In the genomic region with DNA sequence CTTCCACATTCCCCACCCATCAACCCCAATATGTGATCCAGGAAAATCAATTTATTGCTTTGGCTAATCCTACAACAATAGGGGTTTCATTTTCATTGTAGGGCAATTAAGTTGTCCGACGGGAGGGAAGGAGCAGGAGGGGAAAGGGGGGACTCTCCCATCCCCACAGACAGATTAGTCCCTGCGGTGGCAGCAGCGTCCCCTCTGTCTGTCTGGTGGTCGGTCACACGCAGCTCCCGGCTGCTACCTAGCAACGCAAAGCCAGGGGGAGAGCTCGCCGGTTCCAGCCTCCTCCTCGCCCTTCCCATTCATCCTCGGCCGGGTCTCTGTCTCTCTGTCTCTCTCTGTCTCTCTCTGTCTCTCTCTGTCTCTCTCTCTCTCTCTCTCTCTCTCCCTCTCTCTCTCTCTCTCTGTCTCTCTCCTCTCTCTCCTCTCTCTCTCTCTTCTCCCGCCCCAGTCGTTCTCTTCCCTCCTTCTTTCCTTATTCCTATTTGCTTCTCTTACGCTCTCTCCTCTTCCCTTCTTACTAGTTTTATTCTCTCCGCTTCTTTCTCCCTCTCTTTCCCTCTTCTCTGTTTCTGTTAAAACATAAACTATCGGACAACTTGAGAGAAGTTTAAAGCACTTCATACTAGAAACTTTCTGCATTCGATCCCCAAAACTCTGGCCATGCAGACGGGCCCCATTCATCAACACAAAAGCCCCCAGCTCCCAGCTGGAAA, we compare ENCODE assay signal across 9 cellular contexts. TPM values are rescaled to one million over a fixed set of nuclear protein-coding genes. Genes with fewer than 3 reads are reported as not detected.
DNase-seq lines count a peak whose midpoint lies in the region; ATAC-seq, FAIRE-seq and TF ChIP-seq lines count a peak whose summit lies in the region.
"Had no signal": no experiment of that assay in that cellular context is flagged by ENCODE, and none has a peak within 500 bp of the region (broad histone marks: within the 10 kb centered on the region; RNA-seq: fewer than 3 reads in every experiment).

No MANE protein-coding gene starts in this region.

- H3K27me3 Mint-ChIP-seq in naive thymus-derived CD8-positive, alpha-beta T cell, result peaks cover 23 to 68% (median 49%) of the 10 kb centered on the region in 5 donors

- H3K27ac ChIP-seq in HepG2 (ENCODE audit: extremely low read length, insufficient read depth, low read length) (no peak overlapping the region), right lobe of liver (no peak overlapping the region), coronary artery (no peak overlapping the region), aorta (ENCODE audit: low read depth in 1 of 2, low read length in 2 of 2) (no peak overlapping the region)
- H3K27ac ChIP-seq: skin epidermis had no signal

- TF ChIP-seq CTCF in HepG2 (CRISPR knock-in tag; IDR thresholded peaks at IDR 0.05) (no peak), right lobe of liver (IDR thresholded peaks at IDR 0.05) (no peak), coronary artery (IDR thresholded peaks at IDR 0.05) (no peak)

- H3K9me3 ChIP-seq in HepG2 (ENCODE audit: low read length), result no peaks in the 10 kb centered on the region
- H3K9me3 ChIP-seq in right lobe of liver, result no peaks in the 10 kb centered on the region
- no peaks in the 10 kb centered on the region for H3K9me3 ChIP-seq in aorta (ENCODE audit: control insufficient read depth, low read length)

- in situ Hi-C loops in HepG2 (cut with HindIII; ENCODE audit: extremely low pct_ligation_motif_present, low pct_unique_long_range_greater_than_20kb), result no loop called here

- ATAC-seq in HepG2 (no peak), right lobe of liver (no peak), aorta (ENCODE audit: low FRiP score) (no peak), GM21447 (IDR thresholded peaks at IDR 0.05; ENCODE audit: unreplicated experiment) (no peak), HG02852 (IDR thresholded peaks at IDR 0.05; ENCODE audit: unreplicated experiment) (no peak)
- no peak for ATAC-seq in naive thymus-derived CD8-positive, alpha-beta T cell

- no peak for TF ChIP-seq POLR2A in HepG2 (IDR thresholded peaks at IDR 0.05; ENCODE audit: insufficient read depth in 1 of 2, low read depth in 2 of 2, low read length in 2 of 2)
- no peak for TF ChIP-seq POLR2A in right lobe of liver (IDR thresholded peaks at IDR 0.05)

- POLR2A ChIA-PET in HepG2 (lab: Yijun Ruan, JAX), result no interaction called here
- POLR2A ChIA-PET in naive thymus-derived CD8-positive, alpha-beta T cell (lab: Charles Lee), result interaction anchor here (0.6 kb wide), 1 partner anchor 1940 kb away, joined by 3 read pairs; no protein-coding TSS in a partner anchor

- BruUV-seq in HepG2 (replicated peaks; lab: Mats Ljungman, UMichigan), result no TSS peak

- peaks cover 42% of the 10 kb centered on the region for H3K4me1 ChIP-seq in HepG2 (ENCODE audit: insufficient read depth, low read length)
- H3K4me1 ChIP-seq in right lobe of liver, result peaks cover 0 to 25% (median 7%) of the 10 kb centered on the region in 4 donors
- H3K4me1 ChIP-seq in aorta (ENCODE audit: control insufficient read depth in 1 of 2, insufficient read depth in 2 of 2, low read length in 2 of 2), result no peaks in the 10 kb centered on the region

- TF ChIP-seq RAD21 in HepG2 (CRISPR knock-in tag; IDR thresholded peaks at IDR 0.05), result no peak

- CTCF ChIA-PET in HepG2 (lab: Yijun Ruan, JAX; ENCODE audit: low intra/inter-chr PET ratio, low total read pairs), result no interaction called here

- intact Hi-C loops in HepG2 (cut with micrococcal nuclease; ENCODE audit: unreplicated experiment) (no loop called here), right lobe of liver (cut with DNase I) (no loop called here), aorta (cut with DNase I) (no loop called here)

- H2AFZ ChIP-seq in HepG2 (ENCODE audit: low read length), result no peak overlapping the region

- H3K27ac Mint-ChIP-seq in naive thymus-derived CD8-positive, alpha-beta T cell, result peak overlapping the region in 1 of 10 donors; percentile 50

- peaks cover 25 to 58% of the 10 kb centered on the region in 2 experiments; a peak in 4 of 5 replicates for H3K27me3 ChIP-seq in HepG2 (ENCODE audit: control insufficient read depth in 1 of 2, insufficient read depth in 2 of 2, low read length in 2 of 2)
- no peaks in the 10 kb centered on the region for H3K27me3 ChIP-seq in right lobe of liver
- H3K27me3 ChIP-seq in aorta (ENCODE audit: control insufficient read depth in 1 of 2, insufficient read depth in 2 of 2, low read length in 1 of 2), result no peaks in the 10 kb centered on the region

- peaks cover 0 to 7% (median 0%) of the 10 kb centered on the region in 3 donors for H3K36me3 Mint-ChIP-seq in naive thymus-derived CD8-positive, alpha-beta T cell

- no peaks in the 10 kb centered on the region for H3K9me3 Mint-ChIP-seq in naive thymus-derived CD8-positive, alpha-beta T cell

- no peak overlapping the region for H3K9ac ChIP-seq in HepG2 (ENCODE audit: insufficient read depth, low read depth, low read length)

- WGBS in HepG2 (ENCODE audit: low lambda C conversion rate), result 16% methylated on average over 20 of the region's 20 CpGs
- 20% methylated on average over 11 of the region's 20 CpGs for WGBS in right lobe of liver (ENCODE audit: insufficient coverage, low coverage, low lambda C conversion rate, missing lambda C conversion rate)
- 5% methylated on average over 18 to 20 of the region's 20 CpGs for WGBS in aorta, 2 donors

- FAIRE-seq in HepG2 (lab: Jason Lieb, UNC), result no peak

- DNase-seq in HepG2 (ENCODE audit: low spot score) (no peak), right lobe of liver (no peak), coronary artery (ENCODE audit: low spot score) (no peak), aorta (no peak), SK-N-DZ (ENCODE audit: low spot score) (no peak)
- DNase-seq in naive thymus-derived CD8-positive, alpha-beta T cell, result no peak

- H3K4me3 ChIP-seq in HepG2 (replicated peaks in 1 of 3; ENCODE audit: insufficient read depth in 1 of 3, low read depth in 2 of 3, low read length in 3 of 3) (peak overlapping the region in 2 of 3 experiments; percentile 46 to 67; a peak in 2 of 6 replicates), right lobe of liver (peak overlapping the region in 1 of 3 donors; percentile 57), coronary artery (peak overlapping the region; percentile 81), aorta (ENCODE audit: low read length in 2 of 2) (peak overlapping the region; percentile 1 to 8)

- TF ChIP-seq EP300 in HepG2 (IDR thresholded peaks at IDR 0.05; ENCODE audit: low read depth in 2 of 2, low read length in 2 of 2) (no peak), HepG2 (CRISPR knock-in tag; IDR thresholded peaks at IDR 0.05; ENCODE audit: borderline replicate concordance) (no peak)

- H3K4me3 Mint-ChIP-seq in naive thymus-derived CD8-positive, alpha-beta T cell, result peak overlapping the region; percentile 43 to 83 (median 60)

- peak overlapping the region; percentile 84 for H3K4me2 ChIP-seq in HepG2 (ENCODE audit: low read depth, low read length)

- no peaks in the 10 kb centered on the region for H3K79me2 ChIP-seq in HepG2 (ENCODE audit: insufficient read depth, low read length)

- H3K36me3 ChIP-seq in HepG2 (replicated peaks in 1 of 2; ENCODE audit: control insufficient read depth in 1 of 2, insufficient read depth in 2 of 2, low read length in 2 of 2) (no peaks in the 10 kb centered on the region), right lobe of liver (no peaks in the 10 kb centered on the region), aorta (ENCODE audit: control insufficient read depth in 1 of 2, insufficient read depth in 2 of 2, low read length in 1 of 2) (no peaks in the 10 kb centered on the region)

- peaks cover 26 to 44% (median 38%) of the 10 kb centered on the region in 4 donors for H3K4me1 Mint-ChIP-seq in naive thymus-derived CD8-positive, alpha-beta T cell

- no peaks in the 10 kb centered on the region for H4K20me1 ChIP-seq in HepG2 (ENCODE audit: insufficient read depth, low read length)

TF ChIP-seq in HepG2, 621 proteins besides CTCF, POLR2A, EP300 and RAD21:
- TF ChIP-seq ADNP (CRISPR knock-in tag; IDR thresholded peaks at IDR 0.05) (no peak), EZH2 (conservative IDR thresholded peaks at IDR 0.05; ENCODE audit: low read depth, low read length) (peak; percentile 90; the same call in 1 of the 2 replicates)

RNA-seq across cellular contexts. Expression of gene LRP2, which starts 1.2 kb away (rescaled TPM):
- total RNA-seq in HepG2 (2016; rRNA removed; fragmentation: Illumina TruSeq; extraction: Trizol) (0.03 and 0.15 TPM in 2 replicates), right lobe of liver (1 to 10 TPM in 3 of 6 experiments, under 1 TPM in 3; 0.51 to 4.4 (median 1.0) TPM), aorta (under 1 TPM in 1 of 2 donors, not detected in 1; 0.09 TPM)
- total RNA-seq in HepG2 (2016; cell fraction: cytosol; rRNA removed; fragmentation: Illumina TruSeq; extraction: Trizol; ENCODE audit: low read depth), result not detected in 2 replicates
- 0.06 and 0.16 TPM in 2 replicates for total RNA-seq in HepG2 (2016; cell fraction: insoluble cytoplasmic fraction; rRNA removed; fragmentation: Illumina TruSeq; extraction: Trizol)
- total RNA-seq in HepG2 (2016; cell fraction: membrane; rRNA removed; fragmentation: Illumina TruSeq; extraction: Trizol), result 0.15 TPM in 1 of 2 replicates, not detected in the other
- 0.09 and 0.16 TPM in 2 replicates for total RNA-seq in HepG2 (2016; cell fraction: nucleus; rRNA removed; fragmentation: Illumina TruSeq; extraction: Trizol)
- polyA plus RNA-seq in HepG2 (2011; rRNA removed) (0.03 and 0.07 TPM in 2 replicates), aorta (not detected)
- 0.04 and 0.09 TPM in 2 replicates for polyA plus RNA-seq in HepG2 (2011; cell fraction: cytosol; rRNA removed)
- 0.02 and 0.14 TPM in 2 replicates for polyA plus RNA-seq in HepG2 (2011; cell fraction: nucleus; rRNA removed)
- polyA plus RNA-seq in HepG2 (2012), result 0.01 and 0.32 TPM in 2 replicates
- polyA plus RNA-seq in HepG2 (2016; cell fraction: cytosol; fragmentation: Illumina TruSeq; extraction: Trizol; ENCODE audit: low read depth), result not detected in 2 replicates
- 0.03 TPM in 1 of 2 replicates, not detected in the other for polyA plus RNA-seq in HepG2 (2016; cell fraction: insoluble cytoplasmic fraction; fragmentation: Illumina TruSeq; extraction: Trizol; ENCODE audit: low read depth)
- not detected in 2 replicates for polyA plus RNA-seq in HepG2 (2016; cell fraction: membrane; fragmentation: Illumina TruSeq; extraction: Trizol; ENCODE audit: low read depth)
- not detected in 2 replicates for polyA plus RNA-seq in HepG2 (2016; cell fraction: nucleus; fragmentation: Illumina TruSeq; extraction: Trizol; ENCODE audit: insufficient read depth, low read depth)
- polyA minus RNA-seq in HepG2 (2011; rRNA and poly(A)+ RNA removed; ENCODE audit: low replicate concordance), result 0.04 and 0.44 TPM in 2 replicates
- 0.10 and 0.18 TPM in 2 replicates for polyA minus RNA-seq in HepG2 (2011; cell fraction: cytosol; rRNA and poly(A)+ RNA removed)
- 0.26 and 1.4 TPM in 2 replicates for polyA minus RNA-seq in HepG2 (2011; cell fraction: nucleus; rRNA and poly(A)+ RNA removed)
- not detected for total RNA-seq in naive thymus-derived CD8-positive, alpha-beta T cell
- polyA plus RNA-seq in naive thymus-derived CD8-positive, alpha-beta T cell, result not detected
- not detected in 2 replicates for polyA plus RNA-seq in SK-N-DZ (2014; cell fraction: cytosol; rRNA removed)
- not detected in 2 replicates for polyA plus RNA-seq in SK-N-DZ (2014; cell fraction: nucleus; rRNA removed)
